18 cellular contexts compared by ENCODE assay signal in genomic region chr16:2256531-2257140, GRCh38. TPM values are rescaled to one million over a fixed set of nuclear protein-coding genes. Genes with fewer than 3 reads are reported as not detected.
A peak's percentile ranks its signal among the peaks of the same experiment; 100 is the strongest.
DNase-seq lines count a peak whose midpoint lies in the region; ATAC-seq and TF ChIP-seq lines count a peak whose summit lies in the region.
"Had no signal": no experiment of that assay in that cellular context is flagged by ENCODE, and none has a peak within 500 bp of the region (broad histone marks: within the 10 kb centered on the region; RNA-seq: fewer than 3 reads in every experiment).

No MANE protein-coding gene starts in this region.

- H3K27me3 ChIP-seq in osteoblast (ENCODE audit: insufficient read depth, low read length): no peaks in the 10 kb centered on the region
- H3K27me3 ChIP-seq: uterus had no signal

- POLR2A ChIA-PET in HEK293 (lab: Yijun Ruan, JAX): interaction anchor here (1.4 kb wide), 1 partner anchor 61 kb away, joined by 4 read pairs; no protein-coding TSS in a partner anchor

- H3K27ac ChIP-seq in HEK293 (ENCODE audit: extremely low read depth, low read depth, low read length) (no peak overlapping the region), osteoblast (ENCODE audit: low read depth, low read length) (peak overlapping the region; percentile 23)
- H3K27ac ChIP-seq: uterus had no signal

- H3K36me3 Mint-ChIP-seq in activated naive CD4-positive, alpha-beta T cell treated with anti-CD3 and anti-CD28 coated beads, Interleukin-2, amount 50 U/mL, for 24 hours: peaks cover 14% of the 10 kb centered on the region
- H3K36me3 Mint-ChIP-seq in dendritic cell treated with granulocyte-macrophage colony-stimulating factor and Interleukin-4, amounts not matched to agents 40 ng/mL and 50 ng/mL, for 4 days (ENCODE audit: low read depth): peaks cover 91% of the 10 kb centered on the region

- no peak for DNase-seq in activated naive CD4-positive, alpha-beta T cell (lab: John Stamatoyannopoulos, UW)
- DNase-seq in osteoblast (ENCODE audit: insufficient read length, low spot score, missing footprints) (peak; percentile 63), DMS114 treated with DMSO at 0.1 percent for 48 hours (lab: John Stamatoyannopoulos, UW; ENCODE audit: unreplicated experiment) (no peak), NCI-H446 treated with DMSO at 0.1 percent for 48 hours (lab: John Stamatoyannopoulos, UW) (no peak)
- DNase-seq: activated CD4-positive, alpha-beta T cell treated with anti-CD3 and anti-CD28 coated beads for 36 hours; mammary epithelial cell; NCI-H1092; NCI-H1930; NCI-H69; retina; small intestine; stimulated activated CD4-positive, alpha-beta T cell treated with anti-CD3 and anti-CD28 coated beads, Interleukin-1b, Interleukin-23, amount 100 ng/mL, for 48 hours; uterus had no signal

- no peaks in the 10 kb centered on the region for H3K9me3 ChIP-seq in HEK293 (ENCODE audit: control insufficient read depth, insufficient read depth, low read depth, low read length)
- H3K9me3 ChIP-seq in osteoblast (ENCODE audit: low read depth, low read length): no peaks in the 10 kb centered on the region
- H3K9me3 ChIP-seq: uterus had no signal

- no peak overlapping the region for H2AFZ ChIP-seq in osteoblast (ENCODE audit: low read length)

- H3K27ac Mint-ChIP-seq in activated naive CD4-positive, alpha-beta T cell treated with anti-CD3 and anti-CD28 coated beads, Interleukin-2, amount 50 U/mL, for 24 hours: peak overlapping the region; percentile 51
- peak overlapping the region; percentile 9 for H3K27ac Mint-ChIP-seq in dendritic cell treated with granulocyte-macrophage colony-stimulating factor and Interleukin-4, amounts not matched to agents 40 ng/mL and 50 ng/mL, for 4 days
- H3K27ac Mint-ChIP-seq: T-helper 1 cell treated with Interleukin-12 subunit alpha and Interleukin-12 subunit beta and Interleukin-4 antibody, amounts not matched to agents 30 μg/mL and 1 μg/mL, for 36 hours had no signal

- H3K4me2 ChIP-seq in osteoblast (ENCODE audit: insufficient read depth, low read length): no peak overlapping the region

- no peaks in the 10 kb centered on the region for H3K9me3 Mint-ChIP-seq in activated naive CD4-positive, alpha-beta T cell treated with anti-CD3 and anti-CD28 coated beads, Interleukin-2, amount 50 U/mL, for 24 hours
- no peaks in the 10 kb centered on the region for H3K9me3 Mint-ChIP-seq in dendritic cell treated with granulocyte-macrophage colony-stimulating factor and Interleukin-4, amounts not matched to agents 40 ng/mL and 50 ng/mL, for 4 days
- H3K9me3 Mint-ChIP-seq: T-helper 1 cell treated with Interleukin-12 subunit alpha and Interleukin-12 subunit beta and Interleukin-4 antibody, amounts not matched to agents 30 μg/mL and 1 μg/mL, for 36 hours had no signal

- no peak overlapping the region for H3K4me3 ChIP-seq in HEK293 (ENCODE audit: low read depth, low read length)
- H3K4me3 ChIP-seq in osteoblast (ENCODE audit: insufficient read depth, low read length): no peak overlapping the region
- H3K4me3 ChIP-seq: uterus had no signal

- CTCF ChIA-PET in HEK293 (lab: Yijun Ruan, JAX): interaction anchor here (0.6 to 0.7 kb wide), 2 partner anchors 217 to 329 kb away, joined by 3 to 6 read pairs; no protein-coding TSS in a partner anchor

- TF ChIP-seq CTCF in HEK293 (tag by site-specific recombination; IDR thresholded peaks at IDR 0.05): no peak
- TF ChIP-seq CTCF in osteoblast (IDR thresholded peaks at IDR 0.05; ENCODE audit: extremely low read depth, low read depth, low read length): no peak

- no peak overlapping the region for H3K4me3 Mint-ChIP-seq in activated naive CD4-positive, alpha-beta T cell treated with anti-CD3 and anti-CD28 coated beads, Interleukin-2, amount 50 U/mL, for 24 hours
- H3K4me3 Mint-ChIP-seq in dendritic cell treated with granulocyte-macrophage colony-stimulating factor and Interleukin-4, amounts not matched to agents 40 ng/mL and 50 ng/mL, for 4 days: no peak overlapping the region
- H3K4me3 Mint-ChIP-seq: activated CD4-positive, alpha-beta T cell treated with anti-CD3 and anti-CD28 coated beads for 36 hours; T-helper 1 cell treated with Interleukin-12 subunit alpha and Interleukin-12 subunit beta and Interleukin-4 antibody, amounts not matched to agents 30 μg/mL and 1 μg/mL, for 36 hours had no signal

- intact Hi-C loops in dendritic cell treated with granulocyte-macrophage colony-stimulating factor and Interleukin-4, amounts not matched to agents 40 ng/mL and 50 ng/mL, for 4 days (cut with micrococcal nuclease): no loop called here

- peaks cover 25% of the 10 kb centered on the region for H4K20me1 ChIP-seq in osteoblast (ENCODE audit: insufficient read depth, low read length)

- H3K27me3 Mint-ChIP-seq in activated naive CD4-positive, alpha-beta T cell treated with anti-CD3 and anti-CD28 coated beads, Interleukin-2, amount 50 U/mL, for 24 hours: no peaks in the 10 kb centered on the region
- H3K27me3 Mint-ChIP-seq in dendritic cell treated with granulocyte-macrophage colony-stimulating factor and Interleukin-4, amounts not matched to agents 40 ng/mL and 50 ng/mL, for 4 days: no peaks in the 10 kb centered on the region
- H3K27me3 Mint-ChIP-seq: activated CD4-positive, alpha-beta T cell treated with anti-CD3 and anti-CD28 coated beads for 36 hours had no signal

- H3K4me1 ChIP-seq in HEK293 (ENCODE audit: control insufficient read depth, insufficient read depth, low read length): peaks cover 7% of the 10 kb centered on the region
- H3K4me1 ChIP-seq in osteoblast (ENCODE audit: insufficient read depth, low read length): peaks cover 7% of the 10 kb centered on the region

- peaks cover 59 to 94% of the 10 kb centered on the region in 2 experiments for H3K36me3 ChIP-seq in HEK293 (ENCODE audit: control insufficient read depth in 2 of 2, insufficient read depth in 1 of 2, low read length in 2 of 2)
- H3K36me3 ChIP-seq in osteoblast (ENCODE audit: insufficient read depth, low read length): peaks cover 83% of the 10 kb centered on the region
- H3K36me3 ChIP-seq: uterus had no signal

- no peak for ATAC-seq in GM19395 (IDR thresholded peaks at IDR 0.05; ENCODE audit: unreplicated experiment)
- ATAC-seq: activated CD4-positive, alpha-beta T cell treated with anti-CD3 and anti-CD28 coated beads for 36 hours had no signal

- H3K4me1 Mint-ChIP-seq in activated naive CD4-positive, alpha-beta T cell treated with anti-CD3 and anti-CD28 coated beads, Interleukin-2, amount 50 U/mL, for 24 hours: peaks cover 6% of the 10 kb centered on the region
- peaks cover 5% of the 10 kb centered on the region for H3K4me1 Mint-ChIP-seq in dendritic cell treated with granulocyte-macrophage colony-stimulating factor and Interleukin-4, amounts not matched to agents 40 ng/mL and 50 ng/mL, for 4 days (ENCODE audit: low read depth)

- peaks cover 50% of the 10 kb centered on the region for H3K79me2 ChIP-seq in osteoblast (ENCODE audit: insufficient read depth, low read length)

TF ChIP-seq in HEK293, 187 proteins besides CTCF, POLR2A, EP300 and RAD21:
- TF ChIP-seq ZNF624 (tag by site-specific recombination; IDR thresholded peaks at IDR 0.05) (no peak), ZNF600 (tag by site-specific recombination; IDR thresholded peaks at IDR 0.05) (0 out of 2 replicates have a peak, but pooled peaks have one; percentile 6)
TF ChIP-seq in HEK293: peak in this region for 1.

RNA-seq across cellular contexts. Expression of gene ECI1, which starts 5.2 kb away (rescaled TPM):
- 42.3 and 44.5 TPM in 2 replicates for total RNA-seq in osteoblast

RNA-seq across cellular contexts. Expression of gene RNPS1, which starts 11.3 kb away (rescaled TPM):
- 64.2 and 81.1 TPM in 2 replicates for total RNA-seq in osteoblast

RNA-seq across cellular contexts. Expression of gene DNASE1L2, which starts 20.4 kb away (rescaled TPM):
- total RNA-seq in osteoblast: 0.72 and 0.88 TPM in 2 replicates

RNA-seq across cellular contexts. Expression of gene E4F1, which starts 33.2 kb away (rescaled TPM):
- 30.9 and 31.5 TPM in 2 replicates for total RNA-seq in osteoblast

RNA-seq across cellular contexts. Expression of gene PGP, which starts 42.0 kb away (rescaled TPM):
- total RNA-seq in osteoblast: 14.1 and 14.4 TPM in 2 replicates
